In genomic region chr7:144822223-144822622, GRCh38 we compare ENCODE assay signal across 1 cellular context.
TF ChIP-seq lines count a peak whose summit lies in the region.

No MANE protein-coding gene starts in this region.

TF ChIP-seq in H1, 55 proteins besides CTCF, POLR2A, EP300 and RAD21:
- TF ChIP-seq PHF8 (conservative IDR thresholded peaks at IDR 0.05; ENCODE audit: low read depth, low read length): no peak
- no peak for TF ChIP-seq TBP (IDR thresholded peaks at IDR 0.05; ENCODE audit: low read depth, low read length)
- TF ChIP-seq TCF12 (IDR thresholded peaks at IDR 0.05; ENCODE audit: low read depth, low read length): no peak
- no peak for TF ChIP-seq BRCA1 (IDR thresholded peaks at IDR 0.05; ENCODE audit: low read depth, low read length)
- no peak for TF ChIP-seq HDAC6 (IDR thresholded peaks at IDR 0.05; ENCODE audit: low read depth, low read length)
- TF ChIP-seq SP1 (IDR thresholded peaks at IDR 0.05; ENCODE audit: low read depth, low read length): no peak
- TF ChIP-seq JUN (IDR thresholded peaks at IDR 0.05; ENCODE audit: low read depth, low read length): no peak
- TF ChIP-seq SIN3A (conservative IDR thresholded peaks at IDR 0.05 in 1 of 2, IDR thresholded peaks at IDR 0.05 in 1 of 2; ENCODE audit: low read depth in 1 of 2, low read length in 2 of 2): no peak
- no peak for TF ChIP-seq JUND (IDR thresholded peaks at IDR 0.05; ENCODE audit: low read length)
- no peak for TF ChIP-seq RNF2 (IDR thresholded peaks at IDR 0.05; ENCODE audit: borderline replicate concordance, low read depth, low read length, missing control alignments, poor library complexity, severe bottlenecking)
- TF ChIP-seq SIRT6 (IDR thresholded peaks at IDR 0.05; ENCODE audit: low read length): no peak
- TF ChIP-seq NANOG (IDR thresholded peaks at IDR 0.05; ENCODE audit: insufficient read depth, low read depth, low read length, poor library complexity, severe bottlenecking): no peak
- TF ChIP-seq ATF3 (IDR thresholded peaks at IDR 0.05; ENCODE audit: insufficient read depth, low read depth, low read length): no peak
- TF ChIP-seq CHD7 (IDR thresholded peaks at IDR 0.05; ENCODE audit: insufficient replicate concordance, low read length): no peak
- no peak for TF ChIP-seq CREB1 (IDR thresholded peaks at IDR 0.05)
- no peak for TF ChIP-seq MAFK (IDR thresholded peaks at IDR 0.05; ENCODE audit: low read depth, low read length)
- no peak for TF ChIP-seq KDM5A (IDR thresholded peaks at IDR 0.05; ENCODE audit: low read length)
- TF ChIP-seq RXRA (IDR thresholded peaks at IDR 0.05; ENCODE audit: insufficient read depth, low read depth, low read length): no peak
- no peak for TF ChIP-seq HDAC2 (IDR thresholded peaks at IDR 0.05; ENCODE audit: borderline replicate concordance in 1 of 2, low read depth in 2 of 2, low read length in 2 of 2)
TF ChIP-seq in H1: peak in this region for 0.
